1 cellular context compared by ENCODE assay signal in genomic region chr5:62284946-62285891, GRCh38.
TF ChIP-seq lines count a peak whose summit lies in the region.

No MANE protein-coding gene starts in this region.

TF ChIP-seq in GM12878, 131 proteins besides CTCF, POLR2A, EP300 and RAD21 (continued from another document and continues in another):
- TF ChIP-seq, protein P1, sequence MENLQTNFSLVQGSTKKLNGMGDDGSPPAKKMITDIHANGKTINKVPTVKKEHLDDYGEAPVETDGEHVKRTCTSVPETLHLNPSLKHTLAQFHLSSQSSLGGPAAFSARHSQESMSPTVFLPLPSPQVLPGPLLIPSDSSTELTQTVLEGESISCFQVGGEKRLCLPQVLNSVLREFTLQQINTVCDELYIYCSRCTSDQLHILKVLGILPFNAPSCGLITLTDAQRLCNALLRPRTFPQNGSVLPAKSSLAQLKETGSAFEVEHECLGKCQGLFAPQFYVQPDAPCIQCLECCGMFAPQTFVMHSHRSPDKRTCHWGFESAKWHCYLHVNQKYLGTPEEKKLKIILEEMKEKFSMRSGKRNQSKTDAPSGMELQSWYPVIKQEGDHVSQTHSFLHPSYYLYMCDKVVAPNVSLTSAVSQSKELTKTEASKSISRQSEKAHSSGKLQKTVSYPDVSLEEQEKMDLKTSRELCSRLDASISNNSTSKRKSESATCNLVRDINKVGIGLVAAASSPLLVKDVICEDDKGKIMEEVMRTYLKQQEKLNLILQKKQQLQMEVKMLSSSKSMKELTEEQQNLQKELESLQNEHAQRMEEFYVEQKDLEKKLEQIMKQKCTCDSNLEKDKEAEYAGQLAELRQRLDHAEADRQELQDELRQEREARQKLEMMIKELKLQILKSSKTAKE (IDR thresholded peaks at IDR 0.05; ENCODE audit: low read depth, poor library complexity, severe bottlenecking) = peak; percentile 44
- TF ChIP-seq SMAD1 (IDR thresholded peaks at IDR 0.05; ENCODE audit: low read depth, partially characterized antibody) = no peak
- peak; percentile 93 for TF ChIP-seq EED (IDR thresholded peaks at IDR 0.05; ENCODE audit: low read depth)
- peak; percentile 64 for TF ChIP-seq CREB1 (IDR thresholded peaks at IDR 0.05; ENCODE audit: low read depth)
- no peak for TF ChIP-seq NFXL1 (IDR thresholded peaks at IDR 0.05; ENCODE audit: borderline replicate concordance)
- TF ChIP-seq NR2F1 (conservative IDR thresholded peaks at IDR 0.05) = no peak; the same call in 1 of the 2 replicates
- no peak for TF ChIP-seq TCF7 (IDR thresholded peaks at IDR 0.05; ENCODE audit: borderline replicate concordance)
- TF ChIP-seq SMC3 (IDR thresholded peaks at IDR 0.05; ENCODE audit: borderline replicate concordance, low read length) = no peak
- TF ChIP-seq PAX8 (IDR thresholded peaks at IDR 0.05) = no peak
- no peak for TF ChIP-seq SP1 (IDR thresholded peaks at IDR 0.05; ENCODE audit: low read depth, low read length)
- TF ChIP-seq IRF5 (IDR thresholded peaks at IDR 0.05; ENCODE audit: borderline replicate concordance) = no peak
- no peak for TF ChIP-seq SREBF1 (IDR thresholded peaks at IDR 0.05; ENCODE audit: low read length)
- no peak for TF ChIP-seq ZZZ3 (IDR thresholded peaks at IDR 0.05; ENCODE audit: control insufficient read depth, insufficient read length, low read depth)
- TF ChIP-seq ZNF207 (IDR thresholded peaks at IDR 0.05; ENCODE audit: borderline replicate concordance) = no peak
- TF ChIP-seq SPI1 (IDR thresholded peaks at IDR 0.05; ENCODE audit: borderline replicate concordance, insufficient read depth, low read depth, low read length) = no peak
- peak; percentile 75 for TF ChIP-seq NBN (IDR thresholded peaks at IDR 0.05)
- no peak for TF ChIP-seq HCFC1 (IDR thresholded peaks at IDR 0.05; ENCODE audit: low read length)
- no peak for TF ChIP-seq SMAD5 (IDR thresholded peaks at IDR 0.05; ENCODE audit: low read depth)
- no peak for TF ChIP-seq CBFB (IDR thresholded peaks at IDR 0.05; ENCODE audit: low read depth)
- peak; percentile 57; the same call in 1 of the 2 replicates for TF ChIP-seq DPF2 (IDR thresholded peaks at IDR 0.05)
- peak; percentile 75; the same call in 1 of the 2 replicates for TF ChIP-seq CREM (IDR thresholded peaks at IDR 0.05; ENCODE audit: low read depth)
- TF ChIP-seq RAD51 (IDR thresholded peaks at IDR 0.05) = no peak
- TF ChIP-seq ESRRA (IDR thresholded peaks at IDR 0.05; ENCODE audit: low read length) = no peak
- TF ChIP-seq NR2C1 (IDR thresholded peaks at IDR 0.05) = no peak
- TF ChIP-seq SUPT20H (IDR thresholded peaks at IDR 0.05; ENCODE audit: borderline replicate concordance, control insufficient read depth, low read depth, low read length) = no peak
- peak; percentile 91; the same call in 1 of the 2 replicates for TF ChIP-seq BCL11A (IDR thresholded peaks at IDR 0.05; ENCODE audit: low read depth, low read length)
- no peak for TF ChIP-seq STAT1 (conservative IDR thresholded peaks at IDR 0.05)
- no peak for TF ChIP-seq HSF1 (IDR thresholded peaks at IDR 0.05; ENCODE audit: low read depth, low read length)
- TF ChIP-seq PML (IDR thresholded peaks at IDR 0.05; ENCODE audit: low read length) = no peak; the same call in 1 of the 2 replicates
- no peak for TF ChIP-seq KDM1A (IDR thresholded peaks at IDR 0.05; ENCODE audit: borderline replicate concordance)
- no peak for TF ChIP-seq BCL3 (IDR thresholded peaks at IDR 0.05; ENCODE audit: borderline replicate concordance, insufficient read depth, low read depth, low read length, poor library complexity, severe bottlenecking)
- TF ChIP-seq, protein P2, sequence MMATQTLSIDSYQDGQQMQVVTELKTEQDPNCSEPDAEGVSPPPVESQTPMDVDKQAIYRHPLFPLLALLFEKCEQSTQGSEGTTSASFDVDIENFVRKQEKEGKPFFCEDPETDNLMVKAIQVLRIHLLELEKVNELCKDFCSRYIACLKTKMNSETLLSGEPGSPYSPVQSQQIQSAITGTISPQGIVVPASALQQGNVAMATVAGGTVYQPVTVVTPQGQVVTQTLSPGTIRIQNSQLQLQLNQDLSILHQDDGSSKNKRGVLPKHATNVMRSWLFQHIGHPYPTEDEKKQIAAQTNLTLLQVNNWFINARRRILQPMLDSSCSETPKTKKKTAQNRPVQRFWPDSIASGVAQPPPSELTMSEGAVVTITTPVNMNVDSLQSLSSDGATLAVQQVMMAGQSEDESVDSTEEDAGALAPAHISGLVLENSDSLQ (IDR thresholded peaks at IDR 0.05) = no peak
- peak; percentile 92 for TF ChIP-seq NFIC (IDR thresholded peaks at IDR 0.05; ENCODE audit: low read depth, low read length)
- TF ChIP-seq ZNF274 (IDR thresholded peaks at IDR 0.05; ENCODE audit: insufficient read depth, insufficient read length) = no peak
- no peak; the same call in 1 of the 2 replicates for TF ChIP-seq ZSCAN29 (IDR thresholded peaks at IDR 0.05)
- peak; percentile 68; the same call in 1 of the 2 replicates for TF ChIP-seq ZBED1 (IDR thresholded peaks at IDR 0.05; ENCODE audit: borderline replicate concordance)
- no peak for TF ChIP-seq CUX1 (IDR thresholded peaks at IDR 0.05; ENCODE audit: insufficient replicate concordance, low read depth, low read length)
- TF ChIP-seq, protein P3, sequence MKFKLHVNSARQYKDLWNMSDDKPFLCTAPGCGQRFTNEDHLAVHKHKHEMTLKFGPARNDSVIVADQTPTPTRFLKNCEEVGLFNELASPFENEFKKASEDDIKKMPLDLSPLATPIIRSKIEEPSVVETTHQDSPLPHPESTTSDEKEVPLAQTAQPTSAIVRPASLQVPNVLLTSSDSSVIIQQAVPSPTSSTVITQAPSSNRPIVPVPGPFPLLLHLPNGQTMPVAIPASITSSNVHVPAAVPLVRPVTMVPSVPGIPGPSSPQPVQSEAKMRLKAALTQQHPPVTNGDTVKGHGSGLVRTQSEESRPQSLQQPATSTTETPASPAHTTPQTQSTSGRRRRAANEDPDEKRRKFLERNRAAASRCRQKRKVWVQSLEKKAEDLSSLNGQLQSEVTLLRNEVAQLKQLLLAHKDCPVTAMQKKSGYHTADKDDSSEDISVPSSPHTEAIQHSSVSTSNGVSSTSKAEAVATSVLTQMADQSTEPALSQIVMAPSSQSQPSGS (IDR thresholded peaks at IDR 0.05; ENCODE audit: low read length) = peak; percentile 94
- no peak for TF ChIP-seq KAT2A (conservative IDR thresholded peaks at IDR 0.05; ENCODE audit: control insufficient read depth, low read depth, low read length)
- peak; percentile 46; the same call in 1 of the 2 replicates for TF ChIP-seq ZNF384 (IDR thresholded peaks at IDR 0.05; ENCODE audit: borderline replicate concordance, low read depth, low read length)
- TF ChIP-seq, protein P4, sequence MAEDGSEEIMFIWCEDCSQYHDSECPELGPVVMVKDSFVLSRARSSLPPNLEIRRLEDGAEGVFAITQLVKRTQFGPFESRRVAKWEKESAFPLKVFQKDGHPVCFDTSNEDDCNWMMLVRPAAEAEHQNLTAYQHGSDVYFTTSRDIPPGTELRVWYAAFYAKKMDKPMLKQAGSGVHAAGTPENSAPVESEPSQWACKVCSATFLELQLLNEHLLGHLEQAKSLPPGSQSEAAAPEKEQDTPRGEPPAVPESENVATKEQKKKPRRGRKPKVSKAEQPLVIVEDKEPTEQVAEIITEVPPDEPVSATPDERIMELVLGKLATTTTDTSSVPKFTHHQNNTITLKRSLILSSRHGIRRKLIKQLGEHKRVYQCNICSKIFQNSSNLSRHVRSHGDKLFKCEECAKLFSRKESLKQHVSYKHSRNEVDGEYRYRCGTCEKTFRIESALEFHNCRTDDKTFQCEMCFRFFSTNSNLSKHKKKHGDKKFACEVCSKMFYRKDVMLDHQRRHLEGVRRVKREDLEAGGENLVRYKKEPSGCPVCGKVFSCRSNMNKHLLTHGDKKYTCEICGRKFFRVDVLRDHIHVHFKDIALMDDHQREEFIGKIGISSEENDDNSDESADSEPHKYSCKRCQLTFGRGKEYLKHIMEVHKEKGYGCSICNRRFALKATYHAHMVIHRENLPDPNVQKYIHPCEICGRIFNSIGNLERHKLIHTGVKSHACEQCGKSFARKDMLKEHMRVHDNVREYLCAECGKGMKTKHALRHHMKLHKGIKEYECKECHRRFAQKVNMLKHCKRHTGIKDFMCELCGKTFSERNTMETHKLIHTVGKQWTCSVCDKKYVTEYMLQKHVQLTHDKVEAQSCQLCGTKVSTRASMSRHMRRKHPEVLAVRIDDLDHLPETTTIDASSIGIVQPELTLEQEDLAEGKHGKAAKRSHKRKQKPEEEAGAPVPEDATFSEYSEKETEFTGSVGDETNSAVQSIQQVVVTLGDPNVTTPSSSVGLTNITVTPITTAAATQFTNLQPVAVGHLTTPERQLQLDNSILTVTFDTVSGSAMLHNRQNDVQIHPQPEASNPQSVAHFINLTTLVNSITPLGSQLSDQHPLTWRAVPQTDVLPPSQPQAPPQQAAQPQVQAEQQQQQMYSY (CRISPR knock-in tag; IDR thresholded peaks at IDR 0.05) = no peak
- TF ChIP-seq ZNF24 (IDR thresholded peaks at IDR 0.05) = no peak
